In the genomic region with DNA sequence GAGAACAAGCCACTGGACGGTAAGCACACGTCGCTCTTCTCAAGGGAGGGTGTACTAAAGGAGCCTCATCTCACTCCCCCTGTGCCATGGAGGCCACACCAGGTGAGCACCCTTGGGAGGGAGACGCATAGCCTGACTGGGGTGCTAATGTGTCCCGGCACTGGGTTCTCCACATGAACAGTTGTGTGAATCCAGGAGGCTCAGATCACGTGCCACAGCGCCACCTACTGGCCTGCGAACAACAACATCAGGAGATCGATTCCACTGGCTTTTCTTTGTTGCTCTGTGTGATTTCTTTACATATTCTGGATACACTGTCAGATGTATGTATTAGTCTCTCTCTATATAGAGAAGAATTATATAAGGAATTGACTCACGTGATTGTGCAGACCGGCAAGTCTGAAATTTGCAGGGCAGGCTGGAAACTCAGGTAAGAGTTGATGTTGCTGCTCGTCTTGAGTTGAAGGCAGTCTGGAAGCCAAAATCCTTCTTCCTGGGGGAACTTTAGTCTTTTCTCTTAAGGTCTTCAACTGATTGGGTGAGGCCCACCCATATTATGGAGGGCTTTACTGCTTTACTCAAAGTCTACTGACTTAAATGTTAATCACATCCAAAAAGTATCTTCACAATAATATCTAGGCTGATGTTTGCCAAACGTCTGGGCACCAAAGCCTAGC, we compare ENCODE assay signal across 8 cellular contexts. TPM values are rescaled to one million over a fixed set of nuclear protein-coding genes. Genes with fewer than 3 reads are reported as not detected.
DNase-seq lines count a peak whose midpoint lies in the region; ATAC-seq, FAIRE-seq and TF ChIP-seq lines count a peak whose summit lies in the region.
"Not testable (repeated sequence)": the region's sequence is repeated elsewhere in the genome, so short reads cannot be mapped to it uniquely, and the experiment has no call there.

No MANE protein-coding gene starts in this region.

- peak; percentile 59 for TF ChIP-seq CTCF in GM12875 (IDR thresholded peaks at IDR 0.05; ENCODE audit: borderline replicate concordance, insufficient read depth, low read depth, low read length)

- 28 to 33% (median 33%) methylated on average over 13 of the region's 13 CpGs for WGBS in small intestine, 3 donors
- 25% methylated on average over 13 of the region's 13 CpGs for WGBS in aorta, 2 donors

- H3K36me3 Mint-ChIP-seq in activated CD4-positive, alpha-beta T cell treated with anti-CD3 and anti-CD28 coated beads, Interleukin-2, amount 10 ng/mL, durations not matched to agents 24 days and 14 days (ENCODE audit: low read depth); central memory CD8-positive, alpha-beta T cell (ENCODE audit: insufficient read depth): not testable (repeated sequence)

- H3K9me3 ChIP-seq in small intestine (ENCODE audit: control insufficient read depth, low read depth); aorta (ENCODE audit: control insufficient read depth, low read length): not testable (repeated sequence)

- not testable (repeated sequence) for H3K9me3 Mint-ChIP-seq in activated CD4-positive, alpha-beta T cell treated with anti-CD3 and anti-CD28 coated beads, Interleukin-2, amount 10 ng/mL, durations not matched to agents 24 days and 14 days; central memory CD8-positive, alpha-beta T cell

- H3K4me1 Mint-ChIP-seq in activated CD4-positive, alpha-beta T cell treated with anti-CD3 and anti-CD28 coated beads, Interleukin-2, amount 10 ng/mL, durations not matched to agents 24 days and 14 days; central memory CD8-positive, alpha-beta T cell: not testable (repeated sequence)

- ATAC-seq in HG03103 (IDR thresholded peaks at IDR 0.05; ENCODE audit: low read depth, unreplicated experiment): peak; percentile 56
- ATAC-seq in central memory CD8-positive, alpha-beta T cell (replicated peaks; ENCODE audit: extremely low read depth, poor library complexity, severe bottlenecking): peak; percentile 58
- ATAC-seq in aorta (ENCODE audit: low FRiP score): peak; percentile 76

- intact Hi-C loops in activated CD4-positive, alpha-beta T cell treated with anti-CD3 and anti-CD28 coated beads, Interleukin-2, amount 10 ng/mL, durations not matched to agents 24 days and 14 days (cut with micrococcal nuclease): loop anchor here (10.0 kb wide), 1 partner anchor 65 kb away; no protein-coding TSS in a partner anchor
- intact Hi-C loops in aorta (cut with DNase I): loop anchor here in 1 of 2 donors (5.0 kb wide), 1 partner anchor 123 kb away; no protein-coding TSS in a partner anchor

- FAIRE-seq in small intestine (lab: Jason Lieb, UNC): not testable (repeated sequence)

- not testable (repeated sequence) for H3K27me3 Mint-ChIP-seq in activated CD4-positive, alpha-beta T cell treated with anti-CD3 and anti-CD28 coated beads, Interleukin-2, amount 10 ng/mL, durations not matched to agents 24 days and 14 days; central memory CD8-positive, alpha-beta T cell

- not testable (repeated sequence) for H3K27me3 ChIP-seq in small intestine (ENCODE audit: control insufficient read depth in 2 of 2, insufficient read depth in 2 of 2, low read length in 2 of 2); aorta (ENCODE audit: control insufficient read depth in 1 of 2, insufficient read depth in 2 of 2, low read length in 1 of 2)

- H3K27ac ChIP-seq in small intestine (ENCODE audit: low read depth in 1 of 2, low read length in 1 of 2); aorta (ENCODE audit: low read depth in 1 of 2, low read length in 2 of 2): not testable (repeated sequence)

- H3K4me1 ChIP-seq in small intestine (ENCODE audit: control insufficient read depth in 2 of 2, insufficient read depth in 1 of 2, low read depth in 1 of 2, low read length in 1 of 2); aorta (ENCODE audit: control insufficient read depth in 1 of 2, insufficient read depth in 2 of 2, low read length in 2 of 2): not testable (repeated sequence)

- DNase-seq in NCI-H82 (lab: John Stamatoyannopoulos, UW): peak; percentile 60
- peak; percentile 84 for DNase-seq in activated CD4-positive, alpha-beta T cell treated with anti-CD3 and anti-CD28 coated beads, Interleukin-2, amount 10 ng/mL, durations not matched to agents 24 days and 14 days
- DNase-seq in central memory CD8-positive, alpha-beta T cell (ENCODE audit: low spot score in 2 of 2): peak in 1 of 2 donors; percentile 20
- DNase-seq in inferior parietal cortex (ENCODE audit: extremely low spot score): peak; percentile 33
- DNase-seq in small intestine: peak; percentile 49
- peak; percentile 65 to 80 for DNase-seq in aorta

- not testable (repeated sequence) for H3K36me3 ChIP-seq in small intestine (ENCODE audit: control insufficient read depth in 2 of 2, insufficient read depth in 2 of 2, low read length in 2 of 2); aorta (ENCODE audit: control insufficient read depth in 1 of 2, insufficient read depth in 2 of 2, low read length in 1 of 2)

- not testable (repeated sequence) for H3K4me3 Mint-ChIP-seq in activated CD4-positive, alpha-beta T cell treated with anti-CD3 and anti-CD28 coated beads, Interleukin-2, amount 10 ng/mL, durations not matched to agents 24 days and 14 days; central memory CD8-positive, alpha-beta T cell

- H3K27ac Mint-ChIP-seq in activated CD4-positive, alpha-beta T cell treated with anti-CD3 and anti-CD28 coated beads, Interleukin-2, amount 10 ng/mL, durations not matched to agents 24 days and 14 days; central memory CD8-positive, alpha-beta T cell (ENCODE audit: low read depth): not testable (repeated sequence)

- H3K4me3 ChIP-seq in GM12875 (ENCODE audit: low read depth, low read length); small intestine (ENCODE audit: low read depth in 1 of 2, low read length in 2 of 2); aorta (ENCODE audit: low read length in 2 of 2): not testable (repeated sequence)

RNA-seq across cellular contexts. Expression of gene CLEC18B, which starts 8.9 kb away (rescaled TPM):
- 0.21 and 0.42 TPM in 2 replicates for total RNA-seq in activated CD4-positive, alpha-beta T cell treated with anti-CD3 and anti-CD28 coated beads, Interleukin-2, amount 10 ng/mL, durations not matched to agents 24 days and 14 days
- polyA plus RNA-seq in small intestine (1 to 10 TPM in 2 of 3 donors, under 1 TPM in 1; 0.92 to 4.5 (median 1.1) TPM), aorta (1 to 10 TPM in 1 of 2 donors, under 1 TPM in 1; 0.75 to 6.5 TPM)
- total RNA-seq in aorta: 1 to 10 TPM; 1.2 to 3.0 TPM

RNA-seq across cellular contexts. Expression of gene NPIPB15, which starts 54.1 kb away (rescaled TPM):
- 1.1 and 1.8 TPM in 2 replicates for total RNA-seq in activated CD4-positive, alpha-beta T cell treated with anti-CD3 and anti-CD28 coated beads, Interleukin-2, amount 10 ng/mL, durations not matched to agents 24 days and 14 days
- 10 to 100 TPM; 20.9 to 96.2 (median 65.7) TPM for polyA plus RNA-seq in small intestine
- 1 to 10 TPM; 2.8 to 9.0 TPM for total RNA-seq in aorta
- polyA plus RNA-seq in aorta: 10 to 100 TPM in 1 of 2 donors, 1 to 10 TPM in 1; 3.1 to 77.5 TPM
